Comparison of ENCODE assay signal across 8 cellular contexts in the genomic region with DNA sequence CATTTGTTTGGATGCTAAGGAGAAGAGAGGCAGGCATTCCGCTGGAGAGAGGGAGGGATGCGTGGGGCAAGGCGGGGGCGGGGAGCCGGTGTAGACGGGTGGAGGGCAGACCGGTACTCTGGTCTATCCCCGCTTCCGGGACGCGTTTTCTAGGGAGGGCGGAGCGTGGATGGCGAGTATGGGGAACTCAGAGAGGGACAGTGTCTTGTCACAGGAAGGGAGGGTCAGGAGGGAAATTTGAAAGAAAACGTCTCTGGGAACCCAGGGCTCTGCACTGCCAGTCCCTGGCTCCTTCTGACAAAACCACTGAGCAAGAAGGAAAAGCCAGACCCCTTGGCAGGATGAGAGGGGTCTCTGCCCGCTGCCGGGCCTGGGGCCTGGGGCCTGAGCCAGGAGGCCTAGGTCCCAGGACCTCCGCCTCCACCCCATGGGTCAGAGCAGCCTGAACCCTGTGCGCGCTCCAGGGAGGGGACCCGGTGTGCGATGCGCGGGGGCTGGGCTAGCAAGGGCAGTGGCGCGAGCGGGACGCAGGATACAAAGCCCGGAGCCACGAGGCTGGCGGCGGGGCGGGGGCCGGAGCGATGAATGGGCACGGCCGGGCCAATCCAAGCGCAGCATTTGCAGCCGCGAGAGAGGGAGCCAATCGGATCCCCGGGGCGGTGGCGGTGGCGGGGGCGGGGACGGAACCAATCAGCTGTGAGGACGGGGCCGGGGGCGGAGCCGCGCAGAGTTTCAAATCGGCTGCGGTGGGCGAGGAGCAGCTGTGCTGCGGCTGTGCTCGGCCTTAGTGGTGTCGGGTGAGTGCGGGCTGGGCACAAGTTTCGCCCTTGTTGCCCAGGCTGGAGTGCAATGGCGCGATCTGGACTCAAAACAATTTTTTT. TPM values are rescaled to one million over a fixed set of nuclear protein-coding genes. Genes with fewer than 3 reads are reported as not detected.
DNase-seq lines count a peak whose midpoint lies in the region; ATAC-seq and TF ChIP-seq lines count a peak whose summit lies in the region.

A gene with protein sequence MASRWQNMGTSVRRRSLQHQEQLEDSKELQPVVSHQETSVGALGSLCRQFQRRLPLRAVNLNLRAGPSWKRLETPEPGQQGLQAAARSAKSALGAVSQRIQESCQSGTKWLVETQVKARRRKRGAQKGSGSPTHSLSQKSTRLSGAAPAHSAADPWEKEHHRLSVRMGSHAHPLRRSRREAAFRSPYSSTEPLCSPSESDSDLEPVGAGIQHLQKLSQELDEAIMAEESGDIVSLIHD (plus strand): TSS at position 764 of the 881 bp plus-strand sequence. CDS start 656 bp downstream, outside the sequence.

- peaks cover 13% of the 10 kb centered on the region for H3K4me1 Mint-ChIP-seq in activated naive CD8-positive, alpha-beta T cell treated with anti-CD3 and anti-CD28 coated beads, Interleukin-2, amount 10 ng/mL, durations not matched to agents 7 days and 5 days

- H3K9me3 ChIP-seq in HEK293 (ENCODE audit: control insufficient read depth, insufficient read depth, low read depth, low read length) (no peaks in the 10 kb centered on the region), parathyroid adenoma (ENCODE audit: control insufficient read depth, low read length) (no peaks in the 10 kb centered on the region), tibial nerve (no peaks in the 10 kb centered on the region)

- no peaks in the 10 kb centered on the region for H3K9me3 Mint-ChIP-seq in activated naive CD8-positive, alpha-beta T cell treated with anti-CD3 and anti-CD28 coated beads, Interleukin-2, amount 10 ng/mL, durations not matched to agents 7 days and 5 days

- H3K27ac ChIP-seq in HEK293 (ENCODE audit: extremely low read depth, low read depth, low read length) (peak within 1 kb of the TSS; percentile 87), parathyroid adenoma (no peak within 1 kb of the TSS), tibial nerve (peak within 1 kb of the TSS in 2 of 4 donors; percentile 48 to 59)

- no peak within 1 kb of the TSS for H3K9ac ChIP-seq in parathyroid adenoma

- peak within 1 kb of the TSS; percentile 98 for H3K4me3 Mint-ChIP-seq in activated naive CD8-positive, alpha-beta T cell treated with anti-CD3 and anti-CD28 coated beads, Interleukin-2, amount 10 ng/mL, durations not matched to agents 7 days and 5 days

- WGBS in tibial nerve, 2 donors, result 0 to 1% methylated on average over 38 to 56 of the region's 62 CpGs

- H3K27me3 ChIP-seq in parathyroid adenoma (ENCODE audit: control insufficient read depth, insufficient read depth, low read length) (no peaks in the 10 kb centered on the region), tibial nerve (peaks cover 0 to 29% of the 10 kb centered on the region in 2 donors)

- TF ChIP-seq EP300 in tibial nerve (IDR thresholded peaks at IDR 0.05), result no peak

- H3K4me3 ChIP-seq in HEK293 (ENCODE audit: low read depth, low read length) (peak within 1 kb of the TSS; percentile 66), NB4 (ENCODE audit: low read depth, low read length) (no peak within 1 kb of the TSS), parathyroid adenoma (ENCODE audit: low read depth, low read length) (peak within 1 kb of the TSS; percentile 67), tibial nerve (peak within 1 kb of the TSS; percentile 30 to 68 (median 53))

- H3K79me2 ChIP-seq in parathyroid adenoma, result no peaks in the 10 kb centered on the region

- H3K4me2 ChIP-seq in parathyroid adenoma (ENCODE audit: low read length), result peak within 1 kb of the TSS; percentile 94

- intact Hi-C loops in Right ventricle myocardium superior (cut with DNase I), result no loop called here

- CTCF ChIA-PET in HEK293 (lab: Yijun Ruan, JAX), result interaction anchor here (0.6 to 1.1 kb wide), 6 partner anchors 8 to 946 kb away, joined by 3 to 4 read pairs (median 3); a partner anchor contains a TSS

- POLR2A ChIA-PET in HEK293 (lab: Yijun Ruan, JAX), result interaction anchor here (0.6 to 2.6 kb wide), 13 partner anchors 9 to 975 kb away, joined by 3 to 13 read pairs (median 4); a partner anchor contains a TSS
- POLR2A ChIA-PET in activated naive CD8-positive, alpha-beta T cell treated with anti-CD3 and anti-CD28 coated beads, Interleukin-2, amount 10 ng/mL, durations not matched to agents 7 days and 5 days (lab: Charles Lee), result interaction anchor here (0.6 to 1.0 kb wide), 4 partner anchors 11 to 975 kb away, joined by 3 to 4 read pairs (median 3); a partner anchor contains a TSS

- peak; percentile 57 for DNase-seq in GF-D8 (lab: John Stamatoyannopoulos, UW)
- DNase-seq in NB4 (ENCODE audit: low read depth), result peak; percentile 34
- peak; percentile 89 to 90 for DNase-seq in SW 1271 (lab: John Stamatoyannopoulos, UW)
- peak; percentile 93 for DNase-seq in activated naive CD8-positive, alpha-beta T cell treated with anti-CD3 and anti-CD28 coated beads, Interleukin-2, amount 10 ng/mL, durations not matched to agents 7 days and 5 days
- DNase-seq in Right ventricle myocardium superior, result peak; percentile 96
- DNase-seq in tibial nerve (ENCODE audit: low spot score in 2 of 2), result peak; percentile 83 to 89

- TF ChIP-seq CTCF in HEK293 (tag by site-specific recombination; IDR thresholded peaks at IDR 0.05) (no peak), NB4 (IDR thresholded peaks at IDR 0.05; ENCODE audit: low read depth, low read length) (no peak), parathyroid adenoma (IDR thresholded peaks at IDR 0.05) (no peak), tibial nerve (IDR thresholded peaks at IDR 0.05) (no peak)

- peak; percentile 97 for ATAC-seq in activated naive CD8-positive, alpha-beta T cell treated with anti-CD3 and anti-CD28 coated beads, Interleukin-2, amount 10 ng/mL, durations not matched to agents 7 days and 5 days (ENCODE audit: low read depth)
- peak; percentile 100 for ATAC-seq in Right ventricle myocardium superior (ENCODE audit: poor library complexity)

- H3K27me3 Mint-ChIP-seq in activated naive CD8-positive, alpha-beta T cell treated with anti-CD3 and anti-CD28 coated beads, Interleukin-2, amount 10 ng/mL, durations not matched to agents 7 days and 5 days, result peaks cover 21% of the 10 kb centered on the region

- peak within 1 kb of the TSS; percentile 93 for H3K27ac Mint-ChIP-seq in activated naive CD8-positive, alpha-beta T cell treated with anti-CD3 and anti-CD28 coated beads, Interleukin-2, amount 10 ng/mL, durations not matched to agents 7 days and 5 days

- H3K4me1 ChIP-seq in HEK293 (ENCODE audit: control insufficient read depth, insufficient read depth, low read length) (peaks cover 4% of the 10 kb centered on the region; the same call in 1 of the 2 replicates), parathyroid adenoma (peaks cover 5% of the 10 kb centered on the region), tibial nerve (peaks cover 0 to 20% (median 4%) of the 10 kb centered on the region in 4 donors)

- H3K36me3 ChIP-seq in HEK293 (ENCODE audit: control insufficient read depth in 2 of 2, insufficient read depth in 1 of 2, low read length in 2 of 2) (peaks cover 0 to 36% of the 10 kb centered on the region in 2 experiments; a peak in 2 of 3 replicates), parathyroid adenoma (ENCODE audit: control insufficient read depth, insufficient read depth, low read length) (no peaks in the 10 kb centered on the region), tibial nerve (no peaks in the 10 kb centered on the region)

- TF ChIP-seq POLR2A in NB4 (IDR thresholded peaks at IDR 0.05; ENCODE audit: extremely low read depth, insufficient read length), result no peak
- peak in 1 of 2 donors; percentile 7 for TF ChIP-seq POLR2A in tibial nerve (IDR thresholded peaks at IDR 0.05)

- H3K36me3 Mint-ChIP-seq in activated naive CD8-positive, alpha-beta T cell treated with anti-CD3 and anti-CD28 coated beads, Interleukin-2, amount 10 ng/mL, durations not matched to agents 7 days and 5 days, result peaks cover 6% of the 10 kb centered on the region

- peak within 1 kb of the TSS; percentile 74 for H2AFZ ChIP-seq in parathyroid adenoma

TF ChIP-seq in HEK293, 187 proteins besides CTCF, POLR2A, EP300 and RAD21 (continues in another document):
- TF ChIP-seq ZNF211 (tag by site-specific recombination; IDR thresholded peaks at IDR 0.05; ENCODE audit: low read depth) (no peak), ZBTB1 (tag by site-specific recombination; IDR thresholded peaks at IDR 0.05) (peak; percentile 70; the same call in 1 of the 2 replicates), REPIN1 (tag by site-specific recombination; IDR thresholded peaks at IDR 0.05; ENCODE audit: low read depth) (0 out of 2 replicates have a peak, but pooled peaks have one; percentile 36), ZNF571 (tag by site-specific recombination; IDR thresholded peaks at IDR 0.05) (no peak), ZNF585B (tag by site-specific recombination; IDR thresholded peaks at IDR 0.05) (no peak)
- TF ChIP-seq, protein P1, sequence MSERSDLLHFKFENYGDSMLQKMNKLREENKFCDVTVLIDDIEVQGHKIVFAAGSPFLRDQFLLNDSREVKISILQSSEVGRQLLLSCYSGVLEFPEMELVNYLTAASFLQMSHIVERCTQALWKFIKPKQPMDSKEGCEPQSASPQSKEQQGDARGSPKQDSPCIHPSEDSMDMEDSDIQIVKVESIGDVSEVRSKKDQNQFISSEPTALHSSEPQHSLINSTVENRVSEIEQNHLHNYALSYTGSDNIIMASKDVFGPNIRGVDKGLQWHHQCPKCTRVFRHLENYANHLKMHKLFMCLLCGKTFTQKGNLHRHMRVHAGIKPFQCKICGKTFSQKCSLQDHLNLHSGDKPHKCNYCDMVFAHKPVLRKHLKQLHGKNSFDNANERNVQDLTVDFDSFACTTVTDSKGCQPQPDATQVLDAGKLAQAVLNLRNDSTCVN (tag by site-specific recombination; optimal IDR thresholded peaks at IDR 0.05), result peak; percentile 94

RNA-seq across cellular contexts. Expression of the gene that starts here (rescaled TPM):
- total RNA-seq in activated naive CD8-positive, alpha-beta T cell treated with anti-CD3 and anti-CD28 coated beads, Interleukin-2, amount 10 ng/mL, durations not matched to agents 7 days and 5 days, result 10 to 100 TPM; 20.6 to 21.1 TPM
- total RNA-seq in Right ventricle myocardium superior, result 0.59 TPM
- under 1 TPM in 2 of 4 donors, not detected in 2; 0.42 to 0.59 TPM for total RNA-seq in tibial nerve

Comparison
In these comparisons a context has a peak if more than half of its experiments do, and no peak if none do; other contexts are left out.
1. RNA of the gene that starts here (total RNA-seq): 20.6 to 21.1 TPM in activated naive CD8-positive, alpha-beta T cell treated with anti-CD3 and anti-CD28 coated beads, Interleukin-2, amount 10 ng/mL, durations not matched to agents 7 days and 5 days; 0.59 TPM in Right ventricle myocardium superior (single experiment) and 0.42 to 0.59 TPM in tibial nerve; every median in the first group is over 10 times any median in the second.
2. Peak in DNase-seq and ATAC-seq in Right ventricle myocardium superior; RNA of the gene not detected or under 1 TPM.
3. Peak in DNase-seq and H3K4me3 ChIP-seq in tibial nerve; RNA of the gene not detected or under 1 TPM.
4. DNase-seq: peak in every context shown above with its lines; median percentile 96 in Right ventricle myocardium superior; 93 in activated naive CD8-positive, alpha-beta T cell treated with anti-CD3 and anti-CD28 coated beads, Interleukin-2, amount 10 ng/mL, durations not matched to agents 7 days and 5 days; 90 in SW 1271; 86 in tibial nerve; 57 in GF-D8; 34 in NB4.